ENCODE assay signal across 8 cellular contexts in the genomic region with DNA sequence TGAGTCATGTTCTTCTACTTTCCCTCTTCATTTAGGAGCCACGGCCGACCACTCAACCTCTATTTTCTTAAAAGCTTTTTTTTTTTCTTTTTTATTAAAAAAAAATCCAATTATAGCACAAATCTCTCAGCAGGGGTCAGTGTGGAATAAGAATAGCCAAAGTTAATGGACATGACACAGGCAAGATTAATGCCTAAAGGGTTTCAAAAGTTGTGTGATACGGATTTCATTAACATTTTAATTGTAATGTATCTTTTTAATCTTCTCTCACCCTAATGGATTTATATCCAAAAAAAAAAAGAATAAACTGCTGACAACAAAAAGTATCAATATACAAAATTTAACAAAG. TPM values are rescaled to one million over a fixed set of nuclear protein-coding genes. Genes with fewer than 3 reads are reported as not detected.
A peak's percentile ranks its signal among the peaks of the same experiment; 100 is the strongest.
DNase-seq lines count a peak whose midpoint lies in the region; ATAC-seq and TF ChIP-seq lines count a peak whose summit lies in the region.

No MANE protein-coding gene starts in this region.

- H3K27me3 Mint-ChIP-seq in CD4-positive, CD25-positive, alpha-beta regulatory T cell, result peaks cover 5% of the 10 kb centered on the region
- H3K27me3 Mint-ChIP-seq in HFFc6 (ENCODE audit: insufficient read depth), result no peaks in the 10 kb centered on the region

- H3K9me3 ChIP-seq in CD4-positive, CD25-positive, alpha-beta regulatory T cell (ENCODE audit: control insufficient read depth in 2 of 2, low read length in 2 of 2), result no peaks in the 10 kb centered on the region
- H3K9me3 ChIP-seq in mucosa of stomach (ENCODE audit: control insufficient read depth, low read length), result no peaks in the 10 kb centered on the region

- H3K4me1 Mint-ChIP-seq in CD4-positive, CD25-positive, alpha-beta regulatory T cell, result peaks cover 4 to 22% (median 8%) of the 10 kb centered on the region in 4 donors
- H3K4me1 Mint-ChIP-seq in HFFc6 (ENCODE audit: low read depth), result peaks cover 24% of the 10 kb centered on the region

- no peak overlapping the region for H3K4me3 ChIP-seq in CD4-positive, CD25-positive, alpha-beta regulatory T cell (ENCODE audit: low read depth, low read length)
- H3K4me3 ChIP-seq in astrocyte of the spinal cord (ENCODE audit: low read depth, low read length) (no peak overlapping the region), mucosa of stomach (ENCODE audit: low read length) (no peak overlapping the region)

- H3K27ac Mint-ChIP-seq in CD4-positive, CD25-positive, alpha-beta regulatory T cell, result no peak overlapping the region
- H3K27ac Mint-ChIP-seq in HFFc6, result no peak overlapping the region

- peak in 2 of 3 donors; percentile 47 to 54 for DNase-seq in CD4-positive, CD25-positive, alpha-beta regulatory T cell
- DNase-seq in HFFc6 (peak; percentile 22), astrocyte of the spinal cord (ENCODE audit: low read depth, low spot score) (peak; percentile 55), HK-2 (ENCODE audit: unreplicated experiment) (no peak)
- DNase-seq in activated CD8-positive, alpha-beta memory T cell treated with anti-CD3 and anti-CD28 coated beads, Interleukin-2, amount 50 U/mL, for 4 hours, result no peak

- in situ Hi-C loops in astrocyte of the spinal cord (cut with HindIII; ENCODE audit: low sequenced_read_pairs), result no loop called here

- no peaks in the 10 kb centered on the region for H3K9me3 Mint-ChIP-seq in CD4-positive, CD25-positive, alpha-beta regulatory T cell
- H3K9me3 Mint-ChIP-seq in HFFc6, result no peaks in the 10 kb centered on the region

- peak overlapping the region; percentile 22 for H3K9ac ChIP-seq in mucosa of stomach (ENCODE audit: low read length)

- no peak for ATAC-seq in CD4-positive, CD25-positive, alpha-beta regulatory T cell (ENCODE audit: low read depth in 2 of 2)
- ATAC-seq in HG03520 (IDR thresholded peaks at IDR 0.05; ENCODE audit: unreplicated experiment) (no peak), HG03039 (IDR thresholded peaks at IDR 0.05; ENCODE audit: unreplicated experiment) (no peak)

- no peak overlapping the region for H3K27ac ChIP-seq in CD4-positive, CD25-positive, alpha-beta regulatory T cell (ENCODE audit: insufficient read depth, low read length, poor library complexity, severe bottlenecking)

- no peaks in the 10 kb centered on the region for H3K27me3 ChIP-seq in CD4-positive, CD25-positive, alpha-beta regulatory T cell (ENCODE audit: control insufficient read depth, insufficient read depth, low read length)
- no peaks in the 10 kb centered on the region for H3K27me3 ChIP-seq in mucosa of stomach (ENCODE audit: control insufficient read depth, insufficient read depth, low read length)

- peak; percentile 76 for TF ChIP-seq CTCF in HFFc6 (IDR thresholded peaks at IDR 0.05)
- peak; percentile 35 for TF ChIP-seq CTCF in astrocyte of the spinal cord (IDR thresholded peaks at IDR 0.05; ENCODE audit: low read depth, low read length)

- H3K36me3 Mint-ChIP-seq in CD4-positive, CD25-positive, alpha-beta regulatory T cell, result no peaks in the 10 kb centered on the region
- H3K36me3 Mint-ChIP-seq in HFFc6 (ENCODE audit: low read depth), result no peaks in the 10 kb centered on the region

- H3K4me3 Mint-ChIP-seq in CD4-positive, CD25-positive, alpha-beta regulatory T cell, result peak overlapping the region in 2 of 4 donors; percentile 27 to 61
- no peak overlapping the region for H3K4me3 Mint-ChIP-seq in HFFc6

- no peaks in the 10 kb centered on the region for H3K36me3 ChIP-seq in CD4-positive, CD25-positive, alpha-beta regulatory T cell (ENCODE audit: control insufficient read depth, insufficient read depth, low read length)
- no peaks in the 10 kb centered on the region for H3K36me3 ChIP-seq in mucosa of stomach (ENCODE audit: control insufficient read depth, insufficient read depth, low read length)

- H3K4me1 ChIP-seq in CD4-positive, CD25-positive, alpha-beta regulatory T cell (ENCODE audit: control insufficient read depth, insufficient read depth, low read length, poor library complexity, severe bottlenecking), result peaks cover 17% of the 10 kb centered on the region
- peaks cover 50% of the 10 kb centered on the region for H3K4me1 ChIP-seq in mucosa of stomach (ENCODE audit: control insufficient read depth, insufficient read depth, low read length)

RNA-seq across cellular contexts. Expression of a gene that starts 5.4 kb away (rescaled TPM):
- 4.8 TPM for total RNA-seq in CD4-positive, CD25-positive, alpha-beta regulatory T cell
- 1 to 10 TPM in 2 of 4 donors, under 1 TPM in 2; 0.76 to 1.9 (median 0.92) TPM for polyA plus RNA-seq in CD4-positive, CD25-positive, alpha-beta regulatory T cell
- total RNA-seq in HFFc6 (2021; fragmentation: NEBNext Ultra II Directional; extraction: Animal tissue kit (Norgen Biotek cat#: 25700)), result 10 to 100 TPM; 38.2 to 46.7 (median 40.2) TPM

RNA-seq across cellular contexts. Expression of a gene that starts 29.0 kb away (rescaled TPM):
- 21.5 TPM for total RNA-seq in CD4-positive, CD25-positive, alpha-beta regulatory T cell
- 10 to 100 TPM; 44.7 to 55.6 (median 45.7) TPM for polyA plus RNA-seq in CD4-positive, CD25-positive, alpha-beta regulatory T cell
- 10 to 100 TPM; 31.6 to 45.4 (median 35.7) TPM for total RNA-seq in HFFc6 (2021; fragmentation: NEBNext Ultra II Directional; extraction: Animal tissue kit (Norgen Biotek cat#: 25700))

Comparison
In these comparisons a context has a peak if more than half of its experiments do, and no peak if none do; other contexts are left out.
1. DNase-seq: peak in CD4-positive, CD25-positive, alpha-beta regulatory T cell (2 of 3), HFFc6 (single experiment) and astrocyte of the spinal cord (single experiment); none in activated CD8-positive, alpha-beta memory T cell treated with anti-CD3 and anti-CD28 coated beads, Interleukin-2, amount 50 U/mL, for 4 hours (single experiment) and HK-2 (single experiment).